ENCODE assay signal across 28 cellular contexts in the genomic region with DNA sequence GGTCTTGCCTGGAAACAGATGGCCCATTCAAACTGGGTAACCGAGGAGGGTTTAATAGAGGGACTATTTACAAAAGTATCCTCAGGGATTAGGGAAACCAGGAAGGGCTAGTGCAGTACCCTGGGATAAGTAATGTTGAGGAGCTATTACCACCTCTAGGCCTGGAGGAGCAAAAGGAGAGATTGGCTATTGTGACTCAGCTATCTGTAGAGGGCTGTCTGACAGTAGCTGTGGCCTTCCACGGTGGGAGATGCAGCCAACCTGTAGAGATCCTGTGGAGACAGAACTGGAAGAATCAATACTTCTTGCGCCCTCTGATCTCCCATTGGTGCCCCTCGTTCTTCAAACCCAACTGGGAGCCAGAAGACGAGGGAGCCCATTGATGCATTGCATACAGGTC. TPM values are rescaled to one million over a fixed set of nuclear protein-coding genes. Genes with fewer than 3 reads are reported as not detected.
DNase-seq lines count a peak whose midpoint lies in the region; ATAC-seq, FAIRE-seq and TF ChIP-seq lines count a peak whose summit lies in the region.
"Had no signal": no experiment of that assay in that cellular context is flagged by ENCODE, and none has a peak within 500 bp of the region (broad histone marks: within the 10 kb centered on the region; RNA-seq: fewer than 3 reads in every experiment).

No MANE protein-coding gene starts in this region.

- no peak overlapping the region for H3K4me2 ChIP-seq in K562 (ENCODE audit: insufficient read depth, low read length)

- DNase-seq in NCI-H1092 treated with DMSO at 0.1 percent for 48 hours (lab: John Stamatoyannopoulos, UW) (peak; percentile 3), NCI-H1092 (lab: John Stamatoyannopoulos, UW) (no peak), NCI-H524 (lab: John Stamatoyannopoulos, UW) (peak; percentile 2 to 49), K562 (ENCODE audit: extremely low read depth in 1 of 4, low spot score in 3 of 4) (peak in 1 of 4 experiments; percentile 4), NCI-H146 (lab: John Stamatoyannopoulos, UW) (no peak), transverse colon (no peak)
- no peak for DNase-seq in activated CD8-positive, alpha-beta memory T cell treated with anti-CD3 and anti-CD28 coated beads, Interleukin-2, amount 10 ng/mL, durations not matched to agents 7 days and 5 days
- DNase-seq in activated CD8-positive, alpha-beta memory T cell treated with anti-CD3 and anti-CD28 coated beads for 24 hours, result no peak
- DNase-seq: 8988T; activated B cell treated with CpG ODN at 0.5 μM for 24 hours; caudate nucleus; cortex of kidney; DND-41; endodermal cell; foreskin keratinocyte; heart left ventricle; kidney; naive thymus-derived CD8-positive, alpha-beta T cell; NCI-H1694; PC-3; Right ventricle myocardium superior; stomach; T-helper 9 cell; tibial artery had no signal

- no peak overlapping the region for H3K27ac Mint-ChIP-seq in activated CD8-positive, alpha-beta memory T cell treated with anti-CD3 and anti-CD28 coated beads, Interleukin-2, amount 10 ng/mL, durations not matched to agents 7 days and 5 days
- H3K27ac Mint-ChIP-seq: activated B cell treated with CpG ODN at 0.5 μM for 24 hours; activated naive CD8-positive, alpha-beta T cell; endodermal cell had no signal

- CTCF ChIA-PET in activated CD8-positive, alpha-beta memory T cell treated with anti-CD3 and anti-CD28 coated beads, Interleukin-2, amount 10 ng/mL, durations not matched to agents 7 days and 5 days (lab: Charles Lee), result no interaction called here
- CTCF ChIA-PET in K562 (lab: Yijun Ruan, JAX; ENCODE audit: low intra/inter-chr PET ratio), result no interaction called here

- no peaks in the 10 kb centered on the region for H4K20me1 ChIP-seq in K562 (replicated peaks; ENCODE audit: control insufficient read depth, insufficient read depth, low read length)

- WGBS in K562 (ENCODE audit: insufficient coverage, low coverage, missing lambda C conversion rate), result 15% methylated on average over 5 of the region's 5 CpGs
- 83 to 100% methylated on average over 1 to 5 of the region's 5 CpGs for WGBS in transverse colon (ENCODE audit: low coverage in 1 of 2), 2 donors

- H3K27me3 ChIP-seq in K562 (ENCODE audit: control insufficient read depth in 2 of 2, insufficient read depth in 2 of 2, low read length in 2 of 2), result no peaks in the 10 kb centered on the region
- no peaks in the 10 kb centered on the region for H3K27me3 ChIP-seq in transverse colon
- H3K27me3 ChIP-seq: esophagus muscularis mucosa, foreskin keratinocyte, stomach, tibial artery had no signal

- FAIRE-seq in K562 (lab: Jason Lieb, UNC), result no peak
- FAIRE-seq: GM18507 had no signal

- no peaks in the 10 kb centered on the region for H3K9me1 ChIP-seq in K562 (ENCODE audit: control insufficient read depth, insufficient read depth, low read length)

- H2AFZ ChIP-seq in K562 (ENCODE audit: low read depth, low read length), result no peak overlapping the region

- no TSS peak for BruUV-seq in K562 (replicated peaks; lab: Mats Ljungman, UMichigan)

- no peaks in the 10 kb centered on the region for H3K36me3 Mint-ChIP-seq in activated CD8-positive, alpha-beta memory T cell treated with anti-CD3 and anti-CD28 coated beads, Interleukin-2, amount 10 ng/mL, durations not matched to agents 7 days and 5 days
- H3K36me3 Mint-ChIP-seq: activated naive CD8-positive, alpha-beta T cell; naive thymus-derived CD8-positive, alpha-beta T cell had no signal

- intact Hi-C loops in K562 (cut with micrococcal nuclease), result no loop called here
- intact Hi-C loops in transverse colon (cut with DNase I; ENCODE audit: low total_unique reads), result no loop called here

- no peaks in the 10 kb centered on the region for H3K79me2 ChIP-seq in K562 (ENCODE audit: control insufficient read depth, insufficient read depth, low read length)

- TF ChIP-seq CTCF in K562 (IDR thresholded peaks at IDR 0.05 in 2 of 3, conservative IDR thresholded peaks at IDR 0.05 in 1 of 3; ENCODE audit: insufficient read depth in 2 of 3, low read depth in 1 of 3, low read length in 3 of 3) (no peak), transverse colon (IDR thresholded peaks at IDR 0.05) (no peak)

- no peak overlapping the region for H3K4me3 ChIP-seq in K562
- H3K4me3 ChIP-seq in transverse colon, result no peak overlapping the region
- H3K4me3 ChIP-seq: esophagus muscularis mucosa, HAP-1, heart left ventricle, stomach, tibial artery had no signal

- no peak for TF ChIP-seq RAD21 in K562 (CRISPR knock-in tag; conservative IDR thresholded peaks at IDR 0.05 in 1 of 2, IDR thresholded peaks at IDR 0.05 in 1 of 2)

- H3K27ac ChIP-seq in K562 (ENCODE audit: extremely low read depth, low read depth, low read length), result no peak overlapping the region
- no peak overlapping the region for H3K27ac ChIP-seq in transverse colon
- H3K27ac ChIP-seq: esophagus muscularis mucosa, foreskin keratinocyte, heart left ventricle, stomach, tibial artery had no signal

- no peak for TF ChIP-seq POLR2A in K562 (conservative IDR thresholded peaks at IDR 0.05)
- no peak for TF ChIP-seq POLR2A in transverse colon (IDR thresholded peaks at IDR 0.05)

- H3K4me1 ChIP-seq in K562 (replicated peaks in 1 of 2; ENCODE audit: control insufficient read depth in 2 of 2, insufficient read depth in 2 of 2, low read length in 2 of 2), result no peaks in the 10 kb centered on the region
- H3K4me1 ChIP-seq in transverse colon, result no peaks in the 10 kb centered on the region
- H3K4me1 ChIP-seq: esophagus muscularis mucosa, foreskin keratinocyte, heart left ventricle, stomach, tibial artery had no signal

- H3K4me3 Mint-ChIP-seq in activated CD8-positive, alpha-beta memory T cell treated with anti-CD3 and anti-CD28 coated beads, Interleukin-2, amount 10 ng/mL, durations not matched to agents 7 days and 5 days, result no peak overlapping the region
- H3K4me3 Mint-ChIP-seq: activated B cell treated with CpG ODN at 0.5 μM for 24 hours; activated naive CD8-positive, alpha-beta T cell; endodermal cell; naive thymus-derived CD8-positive, alpha-beta T cell had no signal

- H3K36me3 ChIP-seq in K562 (ENCODE audit: control insufficient read depth, insufficient read depth, low read length), result no peaks in the 10 kb centered on the region
- no peaks in the 10 kb centered on the region for H3K36me3 ChIP-seq in transverse colon
- H3K36me3 ChIP-seq: esophagus muscularis mucosa, HAP-1, heart left ventricle, stomach, tibial artery had no signal

- H3K27me3 Mint-ChIP-seq in activated CD8-positive, alpha-beta memory T cell treated with anti-CD3 and anti-CD28 coated beads, Interleukin-2, amount 10 ng/mL, durations not matched to agents 7 days and 5 days, result peaks cover 11% of the 10 kb centered on the region
- H3K27me3 Mint-ChIP-seq: activated naive CD8-positive, alpha-beta T cell had no signal

- no peaks in the 10 kb centered on the region for H3K4me1 Mint-ChIP-seq in activated CD8-positive, alpha-beta memory T cell treated with anti-CD3 and anti-CD28 coated beads, Interleukin-2, amount 10 ng/mL, durations not matched to agents 7 days and 5 days
- H3K4me1 Mint-ChIP-seq: activated B cell treated with CpG ODN at 0.5 μM for 24 hours, endodermal cell had no signal

- ATAC-seq in activated CD8-positive, alpha-beta memory T cell treated with anti-CD3 and anti-CD28 coated beads, Interleukin-2, amount 10 ng/mL, durations not matched to agents 7 days and 5 days, result peak; percentile 45
- peak; percentile 75 for ATAC-seq in K562
- ATAC-seq: foreskin keratinocyte; heart left ventricle; naive thymus-derived CD8-positive, alpha-beta T cell; PC-3 had no signal

- H3K9me3 ChIP-seq in K562 (replicated peaks; ENCODE audit: control insufficient read depth, insufficient read depth, low read depth, low read length), result no peaks in the 10 kb centered on the region
- no peaks in the 10 kb centered on the region for H3K9me3 ChIP-seq in transverse colon
- H3K9me3 ChIP-seq: esophagus muscularis mucosa, HAP-1, heart left ventricle, stomach, tibial artery had no signal

- in situ Hi-C loops in K562 (cut with MboI) (no loop called here), transverse colon (cut with MboI; ENCODE audit: low pct_ligation_motif_present in 1 of 4, low pct_unique_long_range_greater_than_20kb in 1 of 4, low sequenced_read_pairs in 3 of 4) (no loop called here)

- H3K9ac ChIP-seq in K562 (ENCODE audit: insufficient read depth in 1 of 2, low read depth in 2 of 2, low read length in 2 of 2), result no peak overlapping the region

- POLR2A ChIA-PET in K562 (lab: Yijun Ruan, JAX), result no interaction called here

- TF ChIP-seq EP300 in K562 (IDR thresholded peaks at IDR 0.05; ENCODE audit: low read length), result no peak
- no peak for TF ChIP-seq EP300 in transverse colon (IDR thresholded peaks at IDR 0.05; ENCODE audit: low read depth)

- no peaks in the 10 kb centered on the region for H3K9me3 Mint-ChIP-seq in activated CD8-positive, alpha-beta memory T cell treated with anti-CD3 and anti-CD28 coated beads, Interleukin-2, amount 10 ng/mL, durations not matched to agents 7 days and 5 days (ENCODE audit: low read depth)
- H3K9me3 Mint-ChIP-seq: activated B cell treated with CpG ODN at 0.5 μM for 24 hours had no signal

RNA-seq across cellular contexts. Expression of gene RPS6KA3, which starts 34.1 kb away (rescaled TPM):
- total RNA-seq in activated CD8-positive, alpha-beta memory T cell treated with anti-CD3 and anti-CD28 coated beads, Interleukin-2, amount 10 ng/mL, durations not matched to agents 7 days and 5 days, result 10 to 100 TPM; 60.5 to 79.9 TPM
- 14.9 and 51.4 TPM in 2 replicates for total RNA-seq in K562 (2011; cell fraction: chromatin; rRNA removed; ENCODE audit: low replicate concordance)
- total RNA-seq in K562 (2011; cell fraction: nucleolus; rRNA removed), result 6.5 and 9.7 TPM in 2 replicates
- 19.4 and 38.2 TPM in 2 replicates for total RNA-seq in K562 (2011; cell fraction: nucleoplasm; rRNA removed)
- 22.0 and 22.9 TPM in 2 replicates for total RNA-seq in K562 (2014; rRNA removed)
- total RNA-seq in K562 (2014; rRNA removed; fragmentation: Illumina TruSeq; extraction: Trizol), result 48.8 and 59.8 TPM in 2 replicates
- total RNA-seq in K562 (2015; rRNA removed; fragmentation: Illumina TruSeq; extraction: Trizol), result 33.3 and 37.4 TPM in 2 replicates
- total RNA-seq in K562 (2021), result 42.6 and 45.2 TPM in 2 replicates
- 39.0 and 61.9 TPM in 2 replicates for polyA plus RNA-seq in K562 (2011; rRNA removed)
- 20.5 and 23.2 TPM in 2 replicates for polyA plus RNA-seq in K562 (2011; cell fraction: cytosol; rRNA removed)
- polyA plus RNA-seq in K562 (2011; cell fraction: nucleus; rRNA removed), result 16.6 TPM in 2 replicates
- 28.0 and 29.8 TPM in 2 replicates for polyA plus RNA-seq in K562 (2012)
- 39.9 and 40.3 TPM in 2 replicates for polyA plus RNA-seq in K562 (2014; fragmentation: Illumina TruSeq; extraction: Trizol)
- polyA plus RNA-seq in K562 (2014; fragmentation: Nextera tagmentation; extraction: Ambion mirVana), result 10 to 100 TPM; 10.9 to 21.9 TPM
- polyA plus RNA-seq in K562 (2014; rRNA removed), result 26.6 and 27.1 TPM in 2 replicates
- 70.3 and 106 TPM in 2 replicates for polyA minus RNA-seq in K562 (2011; rRNA and poly(A)+ RNA removed)
- 38.7 and 52.2 TPM in 2 replicates for polyA minus RNA-seq in K562 (2011; cell fraction: cytosol; rRNA and poly(A)+ RNA removed)
- 8.2 and 13.3 TPM in 2 replicates for polyA minus RNA-seq in K562 (2011; cell fraction: nucleus; rRNA and poly(A)+ RNA removed)
- total RNA-seq in transverse colon, result 10 to 100 TPM; 28.7 to 73.0 (median 49.8) TPM

Comparison
In these comparisons a context has a peak if more than half of its experiments do, and no peak if none do; other contexts are left out.
1. DNase-seq: peak in NCI-H1092 treated with DMSO at 0.1 percent for 48 hours (single experiment) and NCI-H524 (2 of 2); none in NCI-H1092 (single experiment), activated CD8-positive, alpha-beta memory T cell treated with anti-CD3 and anti-CD28 coated beads, Interleukin-2, amount 10 ng/mL, durations not matched to agents 7 days and 5 days (single experiment), activated CD8-positive, alpha-beta memory T cell treated with anti-CD3 and anti-CD28 coated beads for 24 hours (single experiment), NCI-H146 (single experiment) and transverse colon (single experiment).